14 cellular contexts compared by ENCODE assay signal in the genomic region with DNA sequence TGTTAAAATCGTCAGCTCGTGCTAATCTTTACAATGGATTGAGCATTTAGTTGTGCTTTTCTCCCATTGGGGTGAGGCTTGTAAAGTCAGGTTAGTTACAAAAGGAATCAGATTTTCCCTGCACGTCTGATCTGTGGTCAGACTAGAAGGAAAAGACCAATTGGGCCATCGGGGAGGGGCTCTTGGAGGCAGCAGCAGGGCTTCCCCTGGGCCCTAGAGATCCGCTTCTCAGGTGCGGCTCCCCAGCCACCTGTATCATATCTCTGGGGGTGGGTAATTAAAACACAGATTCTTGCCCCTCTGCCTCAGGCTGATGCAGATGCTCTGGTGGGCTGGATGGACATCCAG.
A peak's percentile ranks its signal among the peaks of the same experiment; 100 is the strongest.
DNase-seq lines count a peak whose midpoint lies in the region; ATAC-seq and TF ChIP-seq lines count a peak whose summit lies in the region.
"Had no signal": no experiment of that assay in that cellular context is flagged by ENCODE, and none has a peak within 500 bp of the region (broad histone marks: within the 10 kb centered on the region; RNA-seq: fewer than 3 reads in every experiment).

No MANE protein-coding gene starts in this region.

- peak overlapping the region; percentile 83 for H3K27ac ChIP-seq in DND-41 (ENCODE audit: low read length)
- H3K27ac ChIP-seq in HUES6 (ENCODE audit: low read depth, low read length): no peak overlapping the region
- no peak overlapping the region for H3K27ac ChIP-seq in mesendoderm (ENCODE audit: low read depth, low read length)

- H2BK120ac ChIP-seq in mesendoderm (ENCODE audit: low read depth, low read length): no peak overlapping the region

- H3K27ac Mint-ChIP-seq in WTC11: no peak overlapping the region
- no peak overlapping the region for H3K27ac Mint-ChIP-seq in stimulated activated effector memory CD8-positive, alpha-beta T cell treated with anti-CD3 and anti-CD28 coated beads, Interleukin-12 subunit alpha, Interleukin-12 subunit beta, amount 100 ng/mL, for 72 hours
- H3K27ac Mint-ChIP-seq: CD4-positive, alpha-beta T cell had no signal

- no peak overlapping the region for H2AFZ ChIP-seq in DND-41 (ENCODE audit: low read depth, low read length)

- no peaks in the 10 kb centered on the region for H4K20me1 ChIP-seq in DND-41 (ENCODE audit: insufficient read depth, low read length)

- H3K23ac ChIP-seq in mesendoderm (ENCODE audit: low read length): peak overlapping the region; percentile 37

- H3K27me3 Mint-ChIP-seq in WTC11 (ENCODE audit: low read depth): no peaks in the 10 kb centered on the region
- H3K27me3 Mint-ChIP-seq: CD4-positive, alpha-beta T cell had no signal

- no peak overlapping the region for H3K4ac ChIP-seq in mesendoderm (ENCODE audit: low read depth, low read length)

- peak overlapping the region; percentile 32 for H3K9ac ChIP-seq in DND-41 (ENCODE audit: low read depth, low read length)
- H3K9ac ChIP-seq in HUES6 (ENCODE audit: low read length): peak overlapping the region; percentile 32
- peak overlapping the region; percentile 60 for H3K9ac ChIP-seq in mesendoderm (ENCODE audit: low read length)

- peak overlapping the region; percentile 40 for H3K4me3 Mint-ChIP-seq in WTC11
- H3K4me3 Mint-ChIP-seq in stimulated activated effector memory CD8-positive, alpha-beta T cell treated with anti-CD3 and anti-CD28 coated beads, Interleukin-12 subunit alpha, Interleukin-12 subunit beta, amount 100 ng/mL, for 72 hours: no peak overlapping the region
- H3K4me3 Mint-ChIP-seq: CD4-positive, alpha-beta T cell had no signal

- no peak overlapping the region for H2BK5ac ChIP-seq in mesendoderm (ENCODE audit: low read length)

- no peak for ATAC-seq in DND-41 (ENCODE audit: insufficient read depth, low read depth)
- ATAC-seq in WTC11: peak; percentile 42
- no peak for ATAC-seq in stimulated activated effector memory CD8-positive, alpha-beta T cell treated with anti-CD3 and anti-CD28 coated beads, Interleukin-12 subunit alpha, Interleukin-12 subunit beta, amount 100 ng/mL, for 72 hours

- no peak overlapping the region for H2BK15ac ChIP-seq in mesendoderm (replicated peaks; ENCODE audit: low read depth)

- no peaks in the 10 kb centered on the region for H3K9me3 Mint-ChIP-seq in WTC11
- H3K9me3 Mint-ChIP-seq in stimulated activated effector memory CD8-positive, alpha-beta T cell treated with anti-CD3 and anti-CD28 coated beads, Interleukin-12 subunit alpha, Interleukin-12 subunit beta, amount 100 ng/mL, for 72 hours: no peaks in the 10 kb centered on the region
- H3K9me3 Mint-ChIP-seq: CD4-positive, alpha-beta T cell had no signal

- H3K36me3 ChIP-seq in DND-41 (ENCODE audit: insufficient read depth, low read length) (no peaks in the 10 kb centered on the region), HUES6 (ENCODE audit: control insufficient read depth, insufficient read depth, low read length) (no peaks in the 10 kb centered on the region), mesendoderm (ENCODE audit: control insufficient read depth, insufficient read depth, low read length) (no peaks in the 10 kb centered on the region)
- H3K36me3 ChIP-seq: HAP-1 had no signal

- no peak overlapping the region for H2AK5ac ChIP-seq in mesendoderm (ENCODE audit: low read length)

- H3K4me2 ChIP-seq in DND-41 (ENCODE audit: insufficient read depth, low read length) (peak overlapping the region; percentile 34), mesendoderm (ENCODE audit: low read length) (peak overlapping the region; percentile 9)

- no peaks in the 10 kb centered on the region for H3K79me1 ChIP-seq in mesendoderm (ENCODE audit: low read length)

- CTCF ChIA-PET in WTC11 (lab: Charles Lee): interaction anchor here (0.9 kb wide), 1 partner anchor 64 kb away, joined by 4 read pairs; no protein-coding TSS in a partner anchor

- H3K4me3 ChIP-seq in DND-41 (ENCODE audit: low read depth in 1 of 2, low read length in 2 of 2): no peak overlapping the region
- peak overlapping the region; percentile 7; the same call in 1 of the 2 replicates for H3K4me3 ChIP-seq in HUES6 (ENCODE audit: low read depth, low read length)
- no peak overlapping the region for H3K4me3 ChIP-seq in mesendoderm (ENCODE audit: low read length)
- H3K4me3 ChIP-seq: HAP-1 had no signal

- no peaks in the 10 kb centered on the region for H3K79me2 ChIP-seq in DND-41 (ENCODE audit: insufficient read depth, low read length)
- no peaks in the 10 kb centered on the region for H3K79me2 ChIP-seq in mesendoderm (ENCODE audit: control insufficient read depth, insufficient read depth, low read length)

- H3K4me1 Mint-ChIP-seq in WTC11: peaks cover 14% of the 10 kb centered on the region
- no peaks in the 10 kb centered on the region for H3K4me1 Mint-ChIP-seq in stimulated activated effector memory CD8-positive, alpha-beta T cell treated with anti-CD3 and anti-CD28 coated beads, Interleukin-12 subunit alpha, Interleukin-12 subunit beta, amount 100 ng/mL, for 72 hours

- H4K5ac ChIP-seq in mesendoderm (ENCODE audit: low read length): no peak overlapping the region

- DNase-seq in DND-41: no peak
- DNase-seq in WTC11 (ENCODE audit: low spot score): no peak
- DNase-seq in mesendoderm: no peak
- no peak for DNase-seq in NCI-H526 (lab: John Stamatoyannopoulos, UW)
- no peak for DNase-seq in COLO829 (ENCODE audit: low spot score)
- no peak for DNase-seq in stimulated activated effector memory CD8-positive, alpha-beta T cell treated with anti-CD3 and anti-CD28 coated beads, Interleukin-12 subunit alpha, Interleukin-12 subunit beta, amount 100 ng/mL, for 72 hours (ENCODE audit: low spot score in 2 of 2)
- DNase-seq: AML-193; CD4-positive, alpha-beta T cell; MV-4-11; NCI-H1436; NCI-H446; NCI-H82 had no signal

- no peak for TF ChIP-seq CTCF in DND-41 (IDR thresholded peaks at IDR 0.05; ENCODE audit: borderline replicate concordance, extremely low read depth, low read length, poor library complexity, severe bottlenecking)
- no peak for TF ChIP-seq CTCF in WTC11 (IDR thresholded peaks at IDR 0.05)

- no peak overlapping the region for H3K18ac ChIP-seq in mesendoderm (ENCODE audit: low read length)

- H3K4me1 ChIP-seq in DND-41 (ENCODE audit: insufficient read depth, low read length) (peaks cover 80% of the 10 kb centered on the region), HUES6 (ENCODE audit: control insufficient read depth, insufficient read depth, low read length) (peaks cover 6% of the 10 kb centered on the region), mesendoderm (ENCODE audit: control insufficient read depth, low read depth, low read length) (peaks cover 3% of the 10 kb centered on the region)
- H3K4me1 ChIP-seq: HAP-1 had no signal

- H3K9me3 ChIP-seq in DND-41 (ENCODE audit: insufficient read depth, low read length, severe bottlenecking) (no peaks in the 10 kb centered on the region), HUES6 (ENCODE audit: control insufficient read depth, insufficient read depth, low read depth, low read length) (no peaks in the 10 kb centered on the region)
- H3K9me3 ChIP-seq: HAP-1 had no signal

- H4K8ac ChIP-seq in mesendoderm (ENCODE audit: low read depth, low read length): no peak overlapping the region

- H3K27me3 ChIP-seq in DND-41 (ENCODE audit: insufficient read depth, low read length, poor library complexity) (peaks cover 7% of the 10 kb centered on the region), HUES6 (ENCODE audit: control insufficient read depth, insufficient read depth, low read length) (no peaks in the 10 kb centered on the region), mesendoderm (ENCODE audit: insufficient read depth, low read length, poor library complexity) (no peaks in the 10 kb centered on the region)

- peak overlapping the region; percentile 77 for H3K56ac ChIP-seq in mesendoderm (ENCODE audit: low read length)

- WGBS in mesendoderm (ENCODE audit: extremely low coverage, insufficient coverage, low lambda C conversion rate): no CpG with 5 or more reads among the region's 6 CpGs

- POLR2A ChIA-PET in WTC11 (lab: Charles Lee): no interaction called here

- no peaks in the 10 kb centered on the region for H3K36me3 Mint-ChIP-seq in WTC11
- no peaks in the 10 kb centered on the region for H3K36me3 Mint-ChIP-seq in stimulated activated effector memory CD8-positive, alpha-beta T cell treated with anti-CD3 and anti-CD28 coated beads, Interleukin-12 subunit alpha, Interleukin-12 subunit beta, amount 100 ng/mL, for 72 hours

TF ChIP-seq in WTC11, 78 proteins besides CTCF, POLR2A, EP300 and RAD21:
- TF ChIP-seq FOXK1 (CRISPR knock-in tag; IDR thresholded peaks at IDR 0.05): no peak
- TF ChIP-seq TEAD4 (CRISPR knock-in tag; IDR thresholded peaks at IDR 0.05): no peak
- no peak for TF ChIP-seq SMAD3 (CRISPR knock-in tag; IDR thresholded peaks at IDR 0.05; ENCODE audit: borderline replicate concordance)
- TF ChIP-seq, protein P1, sequence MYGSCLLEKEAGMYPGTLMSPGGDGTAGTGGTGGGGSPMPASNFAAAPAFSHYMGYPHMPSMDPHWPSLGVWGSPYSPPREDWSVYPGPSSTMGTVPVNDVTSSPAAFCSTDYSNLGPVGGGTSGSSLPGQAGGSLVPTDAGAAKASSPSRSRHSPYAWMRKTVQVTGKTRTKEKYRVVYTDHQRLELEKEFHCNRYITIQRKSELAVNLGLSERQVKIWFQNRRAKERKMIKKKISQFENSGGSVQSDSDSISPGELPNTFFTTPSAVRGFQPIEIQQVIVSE (CRISPR knock-in tag; IDR thresholded peaks at IDR 0.05; ENCODE audit: borderline replicate concordance): no peak
- TF ChIP-seq JAZF1 (CRISPR knock-in tag; IDR thresholded peaks at IDR 0.05): no peak
- TF ChIP-seq, protein P2, sequence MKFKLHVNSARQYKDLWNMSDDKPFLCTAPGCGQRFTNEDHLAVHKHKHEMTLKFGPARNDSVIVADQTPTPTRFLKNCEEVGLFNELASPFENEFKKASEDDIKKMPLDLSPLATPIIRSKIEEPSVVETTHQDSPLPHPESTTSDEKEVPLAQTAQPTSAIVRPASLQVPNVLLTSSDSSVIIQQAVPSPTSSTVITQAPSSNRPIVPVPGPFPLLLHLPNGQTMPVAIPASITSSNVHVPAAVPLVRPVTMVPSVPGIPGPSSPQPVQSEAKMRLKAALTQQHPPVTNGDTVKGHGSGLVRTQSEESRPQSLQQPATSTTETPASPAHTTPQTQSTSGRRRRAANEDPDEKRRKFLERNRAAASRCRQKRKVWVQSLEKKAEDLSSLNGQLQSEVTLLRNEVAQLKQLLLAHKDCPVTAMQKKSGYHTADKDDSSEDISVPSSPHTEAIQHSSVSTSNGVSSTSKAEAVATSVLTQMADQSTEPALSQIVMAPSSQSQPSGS (CRISPR knock-in tag; IDR thresholded peaks at IDR 0.05; ENCODE audit: borderline replicate concordance, low read depth): no peak
- no peak for TF ChIP-seq ZNF416 (CRISPR knock-in tag; IDR thresholded peaks at IDR 0.05)
- no peak for TF ChIP-seq SOX15 (CRISPR knock-in tag; IDR thresholded peaks at IDR 0.05)
